13 cellular contexts compared by ENCODE assay signal in the genomic region with DNA sequence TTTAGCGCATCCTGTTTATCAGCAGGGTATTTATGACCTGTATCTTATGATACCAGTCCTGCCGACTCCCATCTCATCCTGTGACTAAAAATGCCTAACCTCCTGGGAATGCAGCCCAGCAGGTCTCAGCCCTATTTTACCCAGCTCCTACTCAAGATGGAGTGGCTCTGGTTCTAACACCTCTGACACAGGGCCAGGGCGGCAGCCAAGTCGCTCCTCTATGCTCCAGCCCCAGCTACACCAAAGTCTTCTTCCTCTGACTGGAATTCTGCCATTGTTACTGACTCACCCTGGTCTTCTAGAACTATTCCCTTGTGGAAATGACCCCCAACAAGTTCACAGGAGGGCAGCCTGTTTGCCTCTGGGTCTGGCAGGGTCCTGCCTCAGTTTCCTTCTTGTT. TPM values are rescaled to one million over a fixed set of nuclear protein-coding genes. Genes with fewer than 3 reads are reported as not detected.
DNase-seq lines count a peak whose midpoint lies in the region; ATAC-seq, FAIRE-seq and TF ChIP-seq lines count a peak whose summit lies in the region.
"Had no signal": no experiment of that assay in that cellular context is flagged by ENCODE, and none has a peak within 500 bp of the region (broad histone marks: within the 10 kb centered on the region; RNA-seq: fewer than 3 reads in every experiment).

No MANE protein-coding gene starts in this region.

- no peaks in the 10 kb centered on the region for H3F3A ChIP-seq in PC-3 (ENCODE audit: low read length, unreplicated experiment)

- peaks cover 55% of the 10 kb centered on the region for H3K4me1 ChIP-seq in PC-3 (ENCODE audit: insufficient read depth, low read length)
- peaks cover 28% of the 10 kb centered on the region for H3K4me1 ChIP-seq in endothelial cell of umbilical vein (ENCODE audit: control insufficient read depth, extremely low read depth, insufficient read depth, low read length)
- peaks cover 46% of the 10 kb centered on the region for H3K4me1 ChIP-seq in parathyroid adenoma
- peaks cover 14% of the 10 kb centered on the region for H3K4me1 ChIP-seq in endodermal cell (ENCODE audit: control insufficient read depth, insufficient read depth, low read length)

- H3K9me1 ChIP-seq in endothelial cell of umbilical vein (replicated peaks; ENCODE audit: control insufficient read depth, extremely low read depth, insufficient read depth, low read length), result no peaks in the 10 kb centered on the region

- dilution Hi-C loops in endothelial cell of umbilical vein (cut with MboI; ENCODE audit: extremely low pct_ligation_motif_present, low sequenced_read_pairs), result no loop called here

- POLR2A ChIA-PET in PC-3 (lab: Charles Lee; ENCODE audit: unreplicated experiment) (no interaction called here), endothelial cell of umbilical vein (lab: Charles Lee) (no interaction called here)

- H3K4me2 ChIP-seq in PC-3 (ENCODE audit: low read length) (peak overlapping the region; percentile 61), endothelial cell of umbilical vein (ENCODE audit: insufficient read depth, low read length) (no peak overlapping the region), parathyroid adenoma (ENCODE audit: low read length) (no peak overlapping the region)

- BruUV-seq in PC-3 (replicated peaks; lab: Mats Ljungman, UMichigan), result no TSS peak
- no TSS peak for BruUV-seq in endothelial cell of umbilical vein (replicated peaks; lab: Mats Ljungman, UMichigan)

- H3K79me2 ChIP-seq in PC-3 (ENCODE audit: low read length), result no peaks in the 10 kb centered on the region
- no peaks in the 10 kb centered on the region for H3K79me2 ChIP-seq in endothelial cell of umbilical vein (ENCODE audit: control insufficient read depth, insufficient read depth, low read length)
- H3K79me2 ChIP-seq in parathyroid adenoma, result no peaks in the 10 kb centered on the region

- H3K9me3 Mint-ChIP-seq in endodermal cell, result peaks cover 34% of the 10 kb centered on the region

- peaks cover 21% of the 10 kb centered on the region for H3K4me1 Mint-ChIP-seq in endodermal cell

- FAIRE-seq in endothelial cell of umbilical vein (lab: Jason Lieb, UNC), result no peak
- FAIRE-seq: TTC549 had no signal

- H3K27me3 Mint-ChIP-seq in endodermal cell (ENCODE audit: insufficient read depth), result no peaks in the 10 kb centered on the region

- no peak for ATAC-seq in PC-3
- no peak for ATAC-seq in GM19463 (IDR thresholded peaks at IDR 0.05; ENCODE audit: unreplicated experiment)
- no peak for ATAC-seq in GM18519 (IDR thresholded peaks at IDR 0.05; ENCODE audit: low FRiP score, unreplicated experiment)

- H2AFZ ChIP-seq in PC-3 (ENCODE audit: low read length), result no peak overlapping the region
- H2AFZ ChIP-seq in endothelial cell of umbilical vein (ENCODE audit: low read depth, low read length), result no peak overlapping the region
- no peak overlapping the region for H2AFZ ChIP-seq in parathyroid adenoma

- no peak for TF ChIP-seq CTCF in C4-2B (conservative IDR thresholded peaks at IDR 0.05)
- no peak for TF ChIP-seq CTCF in PC-3 (conservative IDR thresholded peaks at IDR 0.05; ENCODE audit: low read depth, low read length)
- TF ChIP-seq CTCF in endothelial cell of umbilical vein (IDR thresholded peaks at IDR 0.05; ENCODE audit: extremely low read depth in 1 of 2, insufficient read depth in 1 of 2, low read depth in 1 of 2, low read length in 2 of 2), result no peak
- TF ChIP-seq CTCF in parathyroid adenoma (IDR thresholded peaks at IDR 0.05), result no peak
- TF ChIP-seq CTCF in endodermal cell (conservative IDR thresholded peaks at IDR 0.05), result no peak

- H3K27ac ChIP-seq in C4-2B, result peak overlapping the region; percentile 77
- H3K27ac ChIP-seq in PC-3 (ENCODE audit: low read length), result peak overlapping the region; percentile 97
- no peak overlapping the region for H3K27ac ChIP-seq in endothelial cell of umbilical vein (ENCODE audit: insufficient read depth, low read depth, low read length)
- peak overlapping the region; percentile 87 for H3K27ac ChIP-seq in parathyroid adenoma
- H3K27ac ChIP-seq in endodermal cell (ENCODE audit: low read depth, low read length), result no peak overlapping the region

- H3K36me3 Mint-ChIP-seq in endodermal cell (ENCODE audit: low read depth), result peaks cover 18% of the 10 kb centered on the region

- no peaks in the 10 kb centered on the region for H3K9me2 ChIP-seq in PC-3 (replicated peaks; ENCODE audit: low read length)

- peak; percentile 11 for DNase-seq in PC-3
- peak; percentile 30 for DNase-seq in endothelial cell of umbilical vein (ENCODE audit: low read depth, low spot score)
- DNase-seq in endodermal cell, result no peak
- DNase-seq in SW480 (ENCODE audit: low spot score), result no peak
- DNase-seq: effector CD4-positive, alpha-beta T cell; Karpas-422; NCI-H69 had no signal

- H4K20me1 ChIP-seq in PC-3 (ENCODE audit: low read length), result no peaks in the 10 kb centered on the region
- H4K20me1 ChIP-seq in endothelial cell of umbilical vein (replicated peaks; ENCODE audit: control insufficient read depth, extremely low read depth, insufficient read depth, low read length), result no peaks in the 10 kb centered on the region

- H3K36me3 ChIP-seq in PC-3 (ENCODE audit: low read depth, low read length), result no peaks in the 10 kb centered on the region
- H3K36me3 ChIP-seq in endothelial cell of umbilical vein (ENCODE audit: control insufficient read depth in 2 of 2, extremely low read depth in 1 of 2, insufficient read depth in 2 of 2, low read length in 2 of 2), result no peaks in the 10 kb centered on the region
- no peaks in the 10 kb centered on the region for H3K36me3 ChIP-seq in parathyroid adenoma (ENCODE audit: control insufficient read depth, insufficient read depth, low read length)
- H3K36me3 ChIP-seq in endodermal cell (ENCODE audit: control insufficient read depth, insufficient read depth, low read length), result no peaks in the 10 kb centered on the region

- intact Hi-C loops in PC-3 (cut with micrococcal nuclease), result loop anchor here (10.0 kb wide), 1 partner anchor 121 kb away; no protein-coding TSS in a partner anchor
- intact Hi-C loops in endothelial cell of umbilical vein (cut with micrococcal nuclease), result no loop called here

- CTCF ChIA-PET in PC-3 (lab: Charles Lee), result no interaction called here
- CTCF ChIA-PET in endothelial cell of umbilical vein (lab: Charles Lee), result interaction anchor here (2.6 kb wide), 1 partner anchor 29 kb away, joined by 69 read pairs; no protein-coding TSS in a partner anchor

- H3K9me3 ChIP-seq in PC-3 (ENCODE audit: low read length) (no peaks in the 10 kb centered on the region), endothelial cell of umbilical vein (replicated peaks; ENCODE audit: control insufficient read depth, insufficient read depth, low read length) (no peaks in the 10 kb centered on the region), parathyroid adenoma (ENCODE audit: control insufficient read depth, low read length) (no peaks in the 10 kb centered on the region), endodermal cell (ENCODE audit: control insufficient read depth, low read length) (peaks cover 31% of the 10 kb centered on the region)

- H3K9ac ChIP-seq in PC-3 (ENCODE audit: low read length) (no peak overlapping the region), endothelial cell of umbilical vein (replicated peaks; ENCODE audit: extremely low read depth, insufficient read depth, low read length) (no peak overlapping the region), parathyroid adenoma (no peak overlapping the region), endodermal cell (ENCODE audit: extremely low read depth, low read length, poor library complexity, severe bottlenecking) (no peak overlapping the region)

- H3K27ac Mint-ChIP-seq in endodermal cell, result no peak overlapping the region
- H3K27ac Mint-ChIP-seq: activated T-helper 1 cell treated with anti-CD3 and anti-CD28 coated beads, Interleukin-12 subunit alpha, Interleukin-12 subunit beta, Interleukin-2, Interleukin-4 antibody, amounts not matched to agents 30 ng/mL and 10 ng/mL and 1 ng/mL, durations not matched to agents 14 hours and 24 hours and 36 hours had no signal

- H3K27me3 ChIP-seq in PC-3 (ENCODE audit: low read length) (no peaks in the 10 kb centered on the region), endothelial cell of umbilical vein (ENCODE audit: control insufficient read depth in 2 of 2, insufficient read depth in 2 of 2, low read length in 2 of 2) (no peaks in the 10 kb centered on the region), parathyroid adenoma (ENCODE audit: control insufficient read depth, insufficient read depth, low read length) (no peaks in the 10 kb centered on the region), endodermal cell (ENCODE audit: control insufficient read depth, insufficient read depth, low read length, poor library complexity, severe bottlenecking) (no peaks in the 10 kb centered on the region)

- no peak for TF ChIP-seq POLR2A in endothelial cell of umbilical vein (IDR thresholded peaks at IDR 0.05; ENCODE audit: low read depth, low read length)

- no peak overlapping the region for H3K4me3 ChIP-seq in PC-3 (ENCODE audit: low read length)
- H3K4me3 ChIP-seq in endothelial cell of umbilical vein (replicated peaks in 1 of 3; ENCODE audit: insufficient read depth in 1 of 3, low read depth in 1 of 3, low read length in 3 of 3), result no peak overlapping the region
- H3K4me3 ChIP-seq in parathyroid adenoma (ENCODE audit: low read depth, low read length), result no peak overlapping the region
- H3K4me3 ChIP-seq in endodermal cell (ENCODE audit: low read length), result no peak overlapping the region

- WGBS in endodermal cell (ENCODE audit: insufficient coverage in 1 of 2, insufficient read length in 1 of 2), 2 experiments, result 96 to 100% methylated on average over 4 of the region's 4 CpGs

- H3K4me3 Mint-ChIP-seq in endodermal cell, result no peak overlapping the region

RNA-seq across cellular contexts. Expression of a gene that starts 7.9 kb away (rescaled TPM):
- 3.8 and 5.5 TPM in 2 replicates for total RNA-seq in PC-3 (2014; rRNA removed)
- 27.6 and 31.5 TPM in 2 replicates for total RNA-seq in endothelial cell of umbilical vein
- polyA plus RNA-seq in endothelial cell of umbilical vein, result 20.2 and 23.6 TPM in 2 replicates
- polyA plus RNA-seq in endothelial cell of umbilical vein (2011; cell fraction: cytosol; rRNA removed), result 13.0 and 13.9 TPM in 2 replicates
- 21.5 and 22.1 TPM in 2 replicates for polyA plus RNA-seq in endothelial cell of umbilical vein (2011; cell fraction: nucleus; rRNA removed)
- polyA plus RNA-seq in endothelial cell of umbilical vein (2012), result 10.6 and 12.3 TPM in 2 replicates
- 9.3 and 12.7 TPM in 2 replicates for polyA minus RNA-seq in endothelial cell of umbilical vein
- 24.2 TPM for polyA minus RNA-seq in endothelial cell of umbilical vein (2011; cell fraction: cytosol; rRNA and poly(A)+ RNA removed)
- polyA minus RNA-seq in endothelial cell of umbilical vein (2011; cell fraction: nucleus; rRNA and poly(A)+ RNA removed), result 7.0 and 7.6 TPM in 2 replicates
- 10 to 100 TPM; 15.5 to 16.9 TPM for total RNA-seq in endodermal cell
- polyA plus RNA-seq in endodermal cell (2013, experiment 1 of 2), result 17.3 TPM
- 18.8 TPM for polyA plus RNA-seq in endodermal cell (2013, experiment 2 of 2)

RNA-seq across cellular contexts. Expression of a gene that starts 16.4 kb away (rescaled TPM):
- total RNA-seq in PC-3 (2014; rRNA removed), result 0.55 TPM in 1 of 2 replicates, not detected in the other
- total RNA-seq in endothelial cell of umbilical vein, result not detected in 2 replicates
- not detected in 2 replicates for polyA plus RNA-seq in endothelial cell of umbilical vein
- polyA plus RNA-seq in endothelial cell of umbilical vein (2011; cell fraction: cytosol; rRNA removed), result not detected in 2 replicates
- not detected in 2 replicates for polyA plus RNA-seq in endothelial cell of umbilical vein (2011; cell fraction: nucleus; rRNA removed)
- polyA plus RNA-seq in endothelial cell of umbilical vein (2012), result not detected in 2 replicates
- not detected in 2 replicates for polyA minus RNA-seq in endothelial cell of umbilical vein
- not detected for polyA minus RNA-seq in endothelial cell of umbilical vein (2011; cell fraction: cytosol; rRNA and poly(A)+ RNA removed)
- not detected in 2 replicates for polyA minus RNA-seq in endothelial cell of umbilical vein (2011; cell fraction: nucleus; rRNA and poly(A)+ RNA removed)
- under 1 TPM; 0.11 to 0.20 TPM for total RNA-seq in endodermal cell
- polyA plus RNA-seq in endodermal cell (2013, experiment 1 of 2), result 0.14 TPM
- 0.12 TPM for polyA plus RNA-seq in endodermal cell (2013, experiment 2 of 2)

RNA-seq across cellular contexts. Expression of a gene that starts 46.2 kb away (rescaled TPM):
- total RNA-seq in PC-3 (2014; rRNA removed), result not detected in 2 replicates
- total RNA-seq in endothelial cell of umbilical vein, result not detected in 2 replicates
- 0.01 and 0.10 TPM in 2 replicates for polyA plus RNA-seq in endothelial cell of umbilical vein
- not detected in 2 replicates for polyA plus RNA-seq in endothelial cell of umbilical vein (2011; cell fraction: cytosol; rRNA removed)
- polyA plus RNA-seq in endothelial cell of umbilical vein (2011; cell fraction: nucleus; rRNA removed), result not detected in 2 replicates
- polyA plus RNA-seq in endothelial cell of umbilical vein (2012), result not detected in 2 replicates
- not detected in 2 replicates for polyA minus RNA-seq in endothelial cell of umbilical vein
- not detected for polyA minus RNA-seq in endothelial cell of umbilical vein (2011; cell fraction: cytosol; rRNA and poly(A)+ RNA removed)
- polyA minus RNA-seq in endothelial cell of umbilical vein (2011; cell fraction: nucleus; rRNA and poly(A)+ RNA removed), result not detected in 2 replicates
- under 1 TPM; 0.15 to 0.42 TPM for total RNA-seq in endodermal cell
- 1.1 TPM for polyA plus RNA-seq in endodermal cell (2013, experiment 1 of 2)
- polyA plus RNA-seq in endodermal cell (2013, experiment 2 of 2), result 1.5 TPM

RNA-seq across cellular contexts. Expression of a gene that starts 48.1 kb away (rescaled TPM):
- 50.5 and 54.5 TPM in 2 replicates for total RNA-seq in PC-3 (2014; rRNA removed)
- total RNA-seq in endothelial cell of umbilical vein, result 111 and 122 TPM in 2 replicates
- 181 and 196 TPM in 2 replicates for polyA plus RNA-seq in endothelial cell of umbilical vein
- 128 and 131 TPM in 2 replicates for polyA plus RNA-seq in endothelial cell of umbilical vein (2011; cell fraction: cytosol; rRNA removed)
- 62.5 and 70.8 TPM in 2 replicates for polyA plus RNA-seq in endothelial cell of umbilical vein (2011; cell fraction: nucleus; rRNA removed)
- polyA plus RNA-seq in endothelial cell of umbilical vein (2012), result 122 and 165 TPM in 2 replicates
- polyA minus RNA-seq in endothelial cell of umbilical vein, result 92.2 and 107 TPM in 2 replicates
- not detected for polyA minus RNA-seq in endothelial cell of umbilical vein (2011; cell fraction: cytosol; rRNA and poly(A)+ RNA removed)
- 21.8 and 27.2 TPM in 2 replicates for polyA minus RNA-seq in endothelial cell of umbilical vein (2011; cell fraction: nucleus; rRNA and poly(A)+ RNA removed)
- 1 to 10 TPM; 4.5 to 5.6 TPM for total RNA-seq in endodermal cell
- 2.0 TPM for polyA plus RNA-seq in endodermal cell (2013, experiment 1 of 2)
- 1.8 TPM for polyA plus RNA-seq in endodermal cell (2013, experiment 2 of 2)

Comparison
In these comparisons a context has a peak if more than half of its experiments do, and no peak if none do; other contexts are left out.
1. H3K27ac ChIP-seq: peak in C4-2B (single experiment), PC-3 (single experiment) and parathyroid adenoma (single experiment); none in endothelial cell of umbilical vein (single experiment) and endodermal cell (single experiment).
2. DNase-seq: peak in PC-3 (single experiment) and endothelial cell of umbilical vein (single experiment); none in endodermal cell (single experiment) and SW480 (single experiment).